16 cellular contexts compared by ENCODE assay signal in the genomic region with DNA sequence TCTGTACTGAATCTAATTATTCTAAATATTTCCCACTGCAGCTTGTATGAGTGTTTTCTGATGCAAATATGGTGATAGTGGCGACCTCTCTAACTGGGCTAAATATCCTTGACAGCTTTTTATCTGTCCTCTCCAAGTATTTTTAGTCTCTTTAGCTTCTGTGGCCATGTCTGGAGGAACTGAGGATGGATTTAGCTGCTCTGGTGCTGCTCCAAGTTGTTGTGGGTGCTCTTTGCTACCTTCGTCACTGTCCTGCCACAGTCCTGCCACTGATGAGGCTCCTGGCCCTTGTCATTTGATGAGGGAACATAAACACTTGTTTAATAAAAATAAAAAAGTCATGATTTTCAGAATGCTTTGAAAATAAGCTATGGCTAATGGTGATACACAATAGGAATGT. TPM values are rescaled to one million over a fixed set of nuclear protein-coding genes. Genes with fewer than 3 reads are reported as not detected.
A peak's percentile ranks its signal among the peaks of the same experiment; 100 is the strongest.
DNase-seq lines count a peak whose midpoint lies in the region; ATAC-seq and TF ChIP-seq lines count a peak whose summit lies in the region.
"Had no signal": no experiment of that assay in that cellular context is flagged by ENCODE, and none has a peak within 500 bp of the region (broad histone marks: within the 10 kb centered on the region; RNA-seq: fewer than 3 reads in every experiment).

No MANE protein-coding gene starts in this region.

- H3K27ac ChIP-seq in BLaER1 treated with 17β-estradiol and CSF1 and Interleukin-3, amounts not matched to agents 10 nM and 100 nM: peak overlapping the region; percentile 6 to 49 (median 22); a peak in 14 of 22 replicates
- H3K27ac ChIP-seq in breast epithelium: peak overlapping the region; percentile 62 to 75
- H3K27ac ChIP-seq in right atrium auricular region: peak overlapping the region; percentile 66 to 82
- H3K27ac ChIP-seq: HL-60 had no signal

- no peaks in the 10 kb centered on the region for H3K9me3 ChIP-seq in BLaER1 treated with 17β-estradiol and CSF1 and Interleukin-3, amounts not matched to agents 10 nM and 100 nM (replicated peaks in 1 of 11)
- H3K9me3 ChIP-seq in breast epithelium (no peaks in the 10 kb centered on the region), right atrium auricular region (no peaks in the 10 kb centered on the region), skeletal muscle satellite cell (replicated peaks; ENCODE audit: low read length) (no peaks in the 10 kb centered on the region)

- TF ChIP-seq POLR2A in breast epithelium (IDR thresholded peaks at IDR 0.05): no peak

- TF ChIP-seq CTCF in breast epithelium (IDR thresholded peaks at IDR 0.05) (no peak), right atrium auricular region (IDR thresholded peaks at IDR 0.05) (no peak)

- ATAC-seq in GM19324 (IDR thresholded peaks at IDR 0.05; ENCODE audit: low FRiP score, unreplicated experiment) (no peak), GM18909 (IDR thresholded peaks at IDR 0.05; ENCODE audit: poor library complexity, unreplicated experiment) (no peak)

- peak overlapping the region in 6 of 11 experiments; percentile 2 to 30 (median 22); a peak in 5 of 22 replicates for H3K9ac ChIP-seq in BLaER1 treated with 17β-estradiol and CSF1 and Interleukin-3, amounts not matched to agents 10 nM and 100 nM
- no peak overlapping the region for H3K9ac ChIP-seq in skeletal muscle satellite cell (ENCODE audit: low read depth, low read length)

- peaks cover 0 to 26% (median 13%) of the 10 kb centered on the region in 11 experiments; a peak in 13 of 22 replicates for H3K36me3 ChIP-seq in BLaER1 treated with 17β-estradiol and CSF1 and Interleukin-3, amounts not matched to agents 10 nM and 100 nM
- no peaks in the 10 kb centered on the region for H3K36me3 ChIP-seq in breast epithelium
- no peaks in the 10 kb centered on the region for H3K36me3 ChIP-seq in right atrium auricular region
- H3K36me3 ChIP-seq in skeletal muscle satellite cell (ENCODE audit: insufficient read depth, low read length): no peaks in the 10 kb centered on the region
- H3K36me3 ChIP-seq in H7 (replicated peaks; ENCODE audit: control insufficient read depth, insufficient read depth, low read length): no peaks in the 10 kb centered on the region

- intact Hi-C loops in breast epithelium (cut with DNase I; ENCODE audit: low total_unique reads): no loop called here

- no peak overlapping the region for H3K4me3 ChIP-seq in BLaER1 treated with 17β-estradiol and CSF1 and Interleukin-3, amounts not matched to agents 10 nM and 100 nM
- H3K4me3 ChIP-seq in breast epithelium: no peak overlapping the region
- H3K4me3 ChIP-seq in right atrium auricular region: no peak overlapping the region
- no peak overlapping the region for H3K4me3 ChIP-seq in skeletal muscle satellite cell (ENCODE audit: low read length)
- H3K4me3 ChIP-seq in H7 (ENCODE audit: insufficient read depth, low read depth, low read length): no peak overlapping the region

- DNase-seq in breast epithelium (ENCODE audit: low spot score in 2 of 2) (no peak), right atrium auricular region (ENCODE audit: low spot score) (no peak), H7 (no peak), SIG-M5 treated with dmso at 0.1 percent for 504 hours (lab: John Stamatoyannopoulos, UW; ENCODE audit: unreplicated experiment) (no peak)
- DNase-seq: activated effector memory CD4-positive, alpha-beta T cell treated with Interleukin-2 at 50 U/mL for 16 hours; KG1; NCI-H1092 treated with DMSO at 0.1 percent for 48 hours; NCI-H774; nephron progenitor cell; stimulated activated CD4-positive, alpha-beta T cell treated with anti-CD3 and anti-CD28 coated beads, Interleukin-4, amount 100 ng/mL, for 24 hours; T-helper 1 cell had no signal

- peak overlapping the region; percentile 52 to 82 (median 58) for H3K4me2 ChIP-seq in BLaER1 treated with 17β-estradiol and CSF1 and Interleukin-3, amounts not matched to agents 10 nM and 100 nM
- peak overlapping the region; percentile 28 for H3K4me2 ChIP-seq in skeletal muscle satellite cell (ENCODE audit: low read length)

- H4K20me1 ChIP-seq in BLaER1 treated with 17β-estradiol and CSF1 and Interleukin-3, amounts not matched to agents 10 nM and 100 nM: peaks cover 56 to 100% (median 94%) of the 10 kb centered on the region in 11 experiments

- peaks cover 42 to 55% (median 51%) of the 10 kb centered on the region in 10 experiments for H3K4me1 ChIP-seq in BLaER1 treated with 17β-estradiol and CSF1 and Interleukin-3, amounts not matched to agents 10 nM and 100 nM
- H3K4me1 ChIP-seq in breast epithelium (peaks cover 0 to 6% of the 10 kb centered on the region in 2 donors), right atrium auricular region (peaks cover 0 to 47% of the 10 kb centered on the region in 2 donors), skeletal muscle satellite cell (ENCODE audit: control insufficient read depth, insufficient read depth, low read length) (peaks cover 48% of the 10 kb centered on the region)

- no peaks in the 10 kb centered on the region for H3K27me3 ChIP-seq in BLaER1 treated with 17β-estradiol and CSF1 and Interleukin-3, amounts not matched to agents 10 nM and 100 nM
- H3K27me3 ChIP-seq in breast epithelium (no peaks in the 10 kb centered on the region), right atrium auricular region (no peaks in the 10 kb centered on the region), skeletal muscle satellite cell (ENCODE audit: control insufficient read depth, insufficient read depth, low read length) (no peaks in the 10 kb centered on the region), H7 (ENCODE audit: control insufficient read depth, insufficient read depth, low read length) (no peaks in the 10 kb centered on the region)

RNA-seq across cellular contexts. Expression of a gene that starts 15.9 kb away (rescaled TPM):
- total RNA-seq in breast epithelium: 10 to 100 TPM; 53.4 to 84.0 (median 61.9) TPM
- 100 to 1,000 TPM; 132 to 190 TPM for total RNA-seq in right atrium auricular region
- total RNA-seq in skeletal muscle satellite cell (2012; rRNA removed): 58.6 and 70.8 TPM in 2 replicates
- 98.8 and 102 TPM in 2 replicates for total RNA-seq in H7 (2014; rRNA removed; shearing (Covaris generic))

Comparison
In these comparisons a context has a peak if more than half of its experiments do, and no peak if none do; other contexts are left out.
1. H3K27ac ChIP-seq: peak in every context shown above with its lines; median percentile 74 in right atrium auricular region; 68 in breast epithelium; 22 in BLaER1 treated with 17β-estradiol and CSF1 and Interleukin-3, amounts not matched to agents 10 nM and 100 nM.